15 cellular contexts compared by ENCODE assay signal in the genomic region with DNA sequence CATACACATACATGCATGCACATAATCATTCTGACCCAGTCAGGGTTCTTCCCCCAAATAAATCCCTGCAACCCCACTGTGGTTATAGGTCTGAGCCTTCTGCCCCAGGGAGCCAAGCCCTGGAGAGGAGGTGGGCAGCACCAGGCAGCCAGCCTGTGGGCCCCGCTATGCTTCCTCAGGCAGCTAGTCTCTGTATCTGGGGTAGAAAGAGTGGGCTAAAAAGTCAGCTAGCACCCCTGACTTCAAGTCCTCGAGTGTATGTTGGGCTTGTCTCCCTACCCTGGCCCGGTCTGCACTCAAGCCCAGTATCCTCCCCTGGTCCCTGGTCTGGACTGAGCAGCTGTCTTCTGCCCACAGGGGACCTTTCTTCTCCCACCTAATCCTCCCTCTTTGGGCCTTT.
"Had no signal": no experiment of that assay in that cellular context is flagged by ENCODE, and none has a peak within 500 bp of the region (broad histone marks: within the 10 kb centered on the region; RNA-seq: fewer than 3 reads in every experiment).

No MANE protein-coding gene starts in this region.

- H3K4me3 ChIP-seq: cardiac muscle cell, esophagus squamous epithelium, upper lobe of left lung had no signal

- H3K36me3 ChIP-seq: cardiac muscle cell, upper lobe of left lung had no signal

- H3K27ac ChIP-seq: cardiac muscle cell, esophagus squamous epithelium, upper lobe of left lung had no signal

- H3K27me3 ChIP-seq: cardiac muscle cell, esophagus squamous epithelium, upper lobe of left lung had no signal

- H3K9me3 ChIP-seq: esophagus squamous epithelium, upper lobe of left lung had no signal

- DNase-seq: activated CD4-positive, alpha-beta T cell treated with anti-CD3 and anti-CD28 coated beads for 4 hours; activated effector memory CD4-positive, alpha-beta T cell treated with Interleukin-2 at 50 U/mL for 16 hours; activated naive CD4-positive, alpha-beta T cell treated with anti-CD3 and anti-CD28 coated beads, Interleukin-2, amount 50 U/mL, for 16 hours; cortex of kidney; effector CD4-positive, alpha-beta T cell; esophagus squamous epithelium; hippocampal formation; kidney glomerular epithelial cell; midbrain; SHP77 treated with DMSO at 0.1 percent for 48 hours; stimulated activated naive CD4-positive, alpha-beta T cell; substantia nigra; upper lobe of left lung had no signal

- ATAC-seq: SK-N-SH treated with all-trans-retinoic acid at 6 μM for 48 hours had no signal
